ENCODE assay signal across 28 cellular contexts in genomic region chr1:167784876-167785550, GRCh38.
DNase-seq lines count a peak whose midpoint lies in the region; ATAC-seq and TF ChIP-seq lines count a peak whose summit lies in the region.
"Had no signal": no experiment of that assay in that cellular context is flagged by ENCODE, and none has a peak within 500 bp of the region (broad histone marks: within the 10 kb centered on the region; RNA-seq: fewer than 3 reads in every experiment).

No MANE protein-coding gene starts in this region.

- H3K4me1 ChIP-seq in neuronal stem cell (ENCODE audit: control insufficient read depth in 2 of 2, insufficient read depth in 1 of 2, low read depth in 1 of 2, low read length in 2 of 2): no peaks in the 10 kb centered on the region
- H3K4me1 ChIP-seq in tibial nerve: no peaks in the 10 kb centered on the region

- intact Hi-C loops in activated CD4-positive, alpha-beta T cell treated with anti-CD3 and anti-CD28 coated beads, Interleukin-2, amount 10 ng/mL, durations not matched to agents 24 days and 14 days (cut with micrococcal nuclease): no loop called here

- H3K27ac ChIP-seq in neuronal stem cell (replicated peaks; ENCODE audit: low read length): no peak overlapping the region
- no peak overlapping the region for H3K27ac ChIP-seq in tibial nerve
- H3K27ac ChIP-seq: coronary artery, HL-60, suprapubic skin had no signal

- H3K27me3 Mint-ChIP-seq in activated CD4-positive, alpha-beta T cell treated with anti-CD3 and anti-CD28 coated beads, Interleukin-2, amount 10 ng/mL, durations not matched to agents 24 days and 14 days: no peaks in the 10 kb centered on the region
- peaks cover 3% of the 10 kb centered on the region for H3K27me3 Mint-ChIP-seq in endothelial cell (ENCODE audit: unreplicated experiment)
- peaks cover 0 to 1% (median 0%) of the 10 kb centered on the region in 5 donors for H3K27me3 Mint-ChIP-seq in naive thymus-derived CD8-positive, alpha-beta T cell
- H3K27me3 Mint-ChIP-seq: activated CD4-positive, alpha-beta T cell treated with anti-CD3 and anti-CD28 coated beads, Interleukin-2, amount 10 ng/mL, durations not matched to agents 7 days and 5 days; activated naive CD4-positive, alpha-beta T cell treated with anti-CD3 and anti-CD28 coated beads, Interleukin-2, amount 50 U/mL, for 24 hours; effector memory CD8-positive, alpha-beta T cell; stimulated activated naive B cell treated with anti-CD40 and anti-IgM and Interleukin-4, amounts not matched to agents 10 μg/mL and 1 μg/mL and 100 μg/mL, for 72 hours had no signal

- H3K14ac ChIP-seq in neuronal stem cell (ENCODE audit: low read length): peak overlapping the region; percentile 5

- peaks cover 5% of the 10 kb centered on the region for H3K4me1 Mint-ChIP-seq in activated CD4-positive, alpha-beta T cell treated with anti-CD3 and anti-CD28 coated beads, Interleukin-2, amount 10 ng/mL, durations not matched to agents 24 days and 14 days
- H3K4me1 Mint-ChIP-seq in endothelial cell (ENCODE audit: unreplicated experiment): peaks cover 6% of the 10 kb centered on the region
- peaks cover 0 to 3% (median 0%) of the 10 kb centered on the region in 4 donors for H3K4me1 Mint-ChIP-seq in naive thymus-derived CD8-positive, alpha-beta T cell
- H3K4me1 Mint-ChIP-seq: activated CD4-positive, alpha-beta T cell treated with anti-CD3 and anti-CD28 coated beads, Interleukin-2, amount 10 ng/mL, durations not matched to agents 7 days and 5 days; activated naive CD4-positive, alpha-beta T cell treated with anti-CD3 and anti-CD28 coated beads, Interleukin-2, amount 50 U/mL, for 24 hours; stimulated activated naive B cell treated with anti-CD40 and anti-IgM and Interleukin-4, amounts not matched to agents 10 μg/mL and 1 μg/mL and 100 μg/mL, for 72 hours had no signal

- no peak overlapping the region for H3K4ac ChIP-seq in neuronal stem cell (ENCODE audit: low read length)

- H4K8ac ChIP-seq in neuronal stem cell (ENCODE audit: low read depth, low read length): no peak overlapping the region

- no peak overlapping the region for H3K18ac ChIP-seq in neuronal stem cell (ENCODE audit: low read length)

- no peak overlapping the region for H2BK15ac ChIP-seq in neuronal stem cell (ENCODE audit: low read length)

- H3K79me1 ChIP-seq in neuronal stem cell (ENCODE audit: low read depth, low read length): peaks cover 6% of the 10 kb centered on the region

- no peak overlapping the region for H2BK12ac ChIP-seq in neuronal stem cell (ENCODE audit: low read length)

- H2BK120ac ChIP-seq in neuronal stem cell (ENCODE audit: low read depth, low read length): no peak overlapping the region

- H2AFZ ChIP-seq in neuronal stem cell (ENCODE audit: low read length): no peak overlapping the region

- H2BK5ac ChIP-seq in neuronal stem cell (ENCODE audit: low read length): no peak overlapping the region

- H3K23ac ChIP-seq in neuronal stem cell (ENCODE audit: low read depth, low read length, poor library complexity): no peak overlapping the region

- no peak for TF ChIP-seq POLR2A in tibial nerve (IDR thresholded peaks at IDR 0.05)

- TF ChIP-seq EP300 in tibial nerve (IDR thresholded peaks at IDR 0.05): no peak

- WGBS in neuronal stem cell (ENCODE audit: extremely low coverage in 2 of 2, insufficient read length in 2 of 2, insufficient replicate concordance in 1 of 2), 2 donors: 100% methylated on average over 1 of the region's 3 CpGs
- WGBS in tibial nerve, 2 donors: 50 to 55% methylated on average over 3 of the region's 3 CpGs

- no peak overlapping the region for H3K4me2 ChIP-seq in neuronal stem cell (ENCODE audit: insufficient read depth, low read length, poor library complexity, severe bottlenecking)

- no peak overlapping the region for H3K9ac ChIP-seq in neuronal stem cell (ENCODE audit: low read depth, low read length, poor library complexity)

- H3K9me3 ChIP-seq in neuronal stem cell (replicated peaks in 1 of 2; ENCODE audit: control insufficient read depth in 2 of 2, insufficient read depth in 1 of 2, low read depth in 1 of 2, low read length in 2 of 2) (peaks cover 4 to 16% of the 10 kb centered on the region in 2 donors), tibial nerve (no peaks in the 10 kb centered on the region)
- H3K9me3 ChIP-seq: suprapubic skin had no signal

- no peak overlapping the region for H2AK5ac ChIP-seq in neuronal stem cell (ENCODE audit: low read depth, low read length)

- H3K36me3 ChIP-seq in neuronal stem cell (replicated peaks in 1 of 2; ENCODE audit: control insufficient read depth in 2 of 2, insufficient read depth in 2 of 2, low read length in 2 of 2) (peaks cover 22 to 76% of the 10 kb centered on the region in 2 donors), tibial nerve (peaks cover 0 to 37% (median 0%) of the 10 kb centered on the region in 3 donors)

- POLR2A ChIA-PET in naive thymus-derived CD8-positive, alpha-beta T cell (lab: Charles Lee): no interaction called here

- H3K4me3 ChIP-seq in neuronal stem cell (ENCODE audit: low read length in 2 of 2) (peak overlapping the region in 1 of 2 donors; percentile 4), tibial nerve (no peak overlapping the region)
- H3K4me3 ChIP-seq: coronary artery, suprapubic skin had no signal

- H3K36me3 Mint-ChIP-seq in activated CD4-positive, alpha-beta T cell treated with anti-CD3 and anti-CD28 coated beads, Interleukin-2, amount 10 ng/mL, durations not matched to agents 24 days and 14 days (ENCODE audit: low read depth): peaks cover 40% of the 10 kb centered on the region
- peaks cover 56% of the 10 kb centered on the region for H3K36me3 Mint-ChIP-seq in endothelial cell (ENCODE audit: low read depth, unreplicated experiment)
- peaks cover 11 to 17% (median 12%) of the 10 kb centered on the region in 3 donors for H3K36me3 Mint-ChIP-seq in naive thymus-derived CD8-positive, alpha-beta T cell

- no peak overlapping the region for H3K27ac Mint-ChIP-seq in activated CD4-positive, alpha-beta T cell treated with anti-CD3 and anti-CD28 coated beads, Interleukin-2, amount 10 ng/mL, durations not matched to agents 24 days and 14 days
- H3K27ac Mint-ChIP-seq in endothelial cell (ENCODE audit: unreplicated experiment): peak overlapping the region; percentile 54
- no peak overlapping the region for H3K27ac Mint-ChIP-seq in naive thymus-derived CD8-positive, alpha-beta T cell
- H3K27ac Mint-ChIP-seq: activated CD4-positive, alpha-beta T cell treated with anti-CD3 and anti-CD28 coated beads, Interleukin-2, amount 10 ng/mL, durations not matched to agents 7 days and 5 days; activated naive CD4-positive, alpha-beta T cell treated with anti-CD3 and anti-CD28 coated beads, Interleukin-2, amount 50 U/mL, for 24 hours; activated T-helper 2 cell treated with anti-CD3 and anti-CD28 coated beads, Interferon-gamma antibody, Interleukin-2, Interleukin-4, amounts not matched to agents 10 μg/mL and 5 μg/mL and 100 μg/mL, durations not matched to agents 14 hours and 24 hours and 36 hours; effector memory CD8-positive, alpha-beta T cell; stimulated activated naive B cell treated with anti-CD40 and anti-IgM and Interleukin-4, amounts not matched to agents 10 μg/mL and 1 μg/mL and 100 μg/mL, for 72 hours had no signal

- no peak for ATAC-seq in naive thymus-derived CD8-positive, alpha-beta T cell
- ATAC-seq: effector memory CD8-positive, alpha-beta T cell; left ventricle myocardium superior; stimulated activated naive B cell treated with anti-CD40 and anti-IgM and Interleukin-4, amounts not matched to agents 10 μg/mL and 1 μg/mL and 100 μg/mL, for 72 hours had no signal

- no peak overlapping the region for H3K4me3 Mint-ChIP-seq in activated CD4-positive, alpha-beta T cell treated with anti-CD3 and anti-CD28 coated beads, Interleukin-2, amount 10 ng/mL, durations not matched to agents 24 days and 14 days
- peak overlapping the region; percentile 35 for H3K4me3 Mint-ChIP-seq in endothelial cell (ENCODE audit: unreplicated experiment)
- no peak overlapping the region for H3K4me3 Mint-ChIP-seq in naive thymus-derived CD8-positive, alpha-beta T cell
- H3K4me3 Mint-ChIP-seq: activated CD4-positive, alpha-beta T cell treated with anti-CD3 and anti-CD28 coated beads, Interleukin-2, amount 10 ng/mL, durations not matched to agents 7 days and 5 days; activated naive CD4-positive, alpha-beta T cell treated with anti-CD3 and anti-CD28 coated beads, Interleukin-2, amount 50 U/mL, for 24 hours; effector memory CD8-positive, alpha-beta T cell; stimulated activated naive B cell treated with anti-CD40 and anti-IgM and Interleukin-4, amounts not matched to agents 10 μg/mL and 1 μg/mL and 100 μg/mL, for 72 hours had no signal

- TF ChIP-seq CTCF in endothelial cell (IDR thresholded peaks at IDR 0.05; ENCODE audit: unreplicated experiment) (no peak), tibial nerve (IDR thresholded peaks at IDR 0.05) (no peak)

- peaks cover 2% of the 10 kb centered on the region for H3K9me3 Mint-ChIP-seq in activated CD4-positive, alpha-beta T cell treated with anti-CD3 and anti-CD28 coated beads, Interleukin-2, amount 10 ng/mL, durations not matched to agents 24 days and 14 days
- H3K9me3 Mint-ChIP-seq in endothelial cell (ENCODE audit: unreplicated experiment): no peaks in the 10 kb centered on the region
- peaks cover 0 to 19% (median 7%) of the 10 kb centered on the region in 9 donors for H3K9me3 Mint-ChIP-seq in naive thymus-derived CD8-positive, alpha-beta T cell
- H3K9me3 Mint-ChIP-seq: effector memory CD8-positive, alpha-beta T cell had no signal

- peak; percentile 57 for DNase-seq in activated CD4-positive, alpha-beta T cell treated with anti-CD3 and anti-CD28 coated beads, Interleukin-2, amount 10 ng/mL, durations not matched to agents 24 days and 14 days
- DNase-seq in activated CD4-positive, alpha-beta T cell treated with anti-CD3 and anti-CD28 coated beads, Interleukin-2, amount 50 U/mL, for 1 hour: no peak
- DNase-seq in HCEC 1CT (peak; percentile 29), endothelial cell (ENCODE audit: low spot score) (no peak), neuronal stem cell (ENCODE audit: low spot score) (no peak), tibial nerve (ENCODE audit: low spot score in 2 of 2) (no peak), NCI-H69 (lab: John Stamatoyannopoulos, UW) (no peak)
- DNase-seq in naive thymus-derived CD8-positive, alpha-beta T cell: no peak
- DNase-seq: 8988T; activated CD4-positive, alpha-beta T cell treated with anti-CD3 and anti-CD28 coated beads, Interleukin-2, amount 10 ng/mL, durations not matched to agents 7 days and 5 days; aorta; C1 segment of cervical spinal cord; COR-L47; effector memory CD8-positive, alpha-beta T cell; H7; islet precursor cell; left ventricle myocardium superior; NCI-H1436 treated with DMSO at 0.1 percent for 48 hours; NCI-H226; NCI-H748 treated with DMSO at 0.1 percent for 48 hours; occipital lobe; SHP77 treated with DMSO at 0.1 percent for 48 hours; stimulated activated naive B cell treated with anti-CD40 and anti-IgM and Interleukin-4, amounts not matched to agents 10 μg/mL and 1 μg/mL and 100 μg/mL, for 72 hours had no signal

- H4K91ac ChIP-seq in neuronal stem cell (ENCODE audit: low read depth, low read length, poor library complexity): no peak overlapping the region

- peaks cover 0 to 2% (median 0%) of the 10 kb centered on the region in 3 experiments for H3K27me3 ChIP-seq in neuronal stem cell (ENCODE audit: control insufficient read depth in 3 of 3, insufficient read depth in 3 of 3, low read depth in 1 of 3, low read length in 3 of 3)
- H3K27me3 ChIP-seq in tibial nerve: no peaks in the 10 kb centered on the region
- H3K27me3 ChIP-seq: suprapubic skin had no signal

Comparison
In these comparisons a context has a peak if more than half of its experiments do, and no peak if none do; other contexts are left out.
1. DNase-seq: peak in activated CD4-positive, alpha-beta T cell treated with anti-CD3 and anti-CD28 coated beads, Interleukin-2, amount 10 ng/mL, durations not matched to agents 24 days and 14 days (single experiment) and HCEC 1CT (single experiment); none in activated CD4-positive, alpha-beta T cell treated with anti-CD3 and anti-CD28 coated beads, Interleukin-2, amount 50 U/mL, for 1 hour (single experiment), endothelial cell (single experiment), neuronal stem cell (single experiment), tibial nerve (0 of 2), NCI-H69 (single experiment) and naive thymus-derived CD8-positive, alpha-beta T cell (0 of 10).